ENCODE assay signal across 8 cellular contexts in the genomic region with DNA sequence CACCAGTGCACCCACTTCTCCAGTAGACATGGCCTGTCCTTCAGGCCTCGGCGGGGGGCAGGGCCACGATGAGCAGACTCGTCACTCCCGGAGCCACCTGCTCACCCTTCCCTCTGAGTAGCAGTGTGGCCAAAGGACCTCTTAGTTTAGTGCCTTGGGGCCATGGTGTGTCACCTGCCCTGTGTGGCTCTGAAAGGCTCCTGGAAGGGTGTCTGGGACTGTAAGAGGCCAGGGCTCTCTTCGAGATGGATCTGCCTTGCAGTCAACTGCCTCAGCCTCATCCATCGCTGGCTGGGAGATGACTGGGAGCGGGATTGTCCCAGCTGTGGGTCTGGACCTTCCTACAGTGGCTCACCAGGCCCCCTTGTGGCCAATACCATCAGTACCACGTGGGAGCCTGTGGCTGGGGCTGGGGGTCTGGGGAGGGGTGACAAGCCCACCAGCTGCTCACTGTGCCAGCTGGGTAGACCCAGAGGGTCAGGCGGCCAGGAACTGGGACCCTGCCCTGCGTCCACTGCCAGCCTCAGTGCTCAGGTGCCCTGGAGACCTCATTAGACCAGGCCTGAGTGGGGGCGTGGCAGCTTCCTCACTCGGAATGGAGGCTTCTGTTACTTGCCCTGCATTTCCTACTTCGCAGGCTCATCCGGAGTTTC.
DNase-seq lines count a peak whose midpoint lies in the region; ATAC-seq and TF ChIP-seq lines count a peak whose summit lies in the region.

No MANE protein-coding gene starts in this region.

- peaks cover 94% of the 10 kb centered on the region for H3K79me2 ChIP-seq in Loucy (ENCODE audit: insufficient read depth, low read length)

- no peak overlapping the region for H3K9ac ChIP-seq in Loucy (ENCODE audit: low read depth, low read length, poor library complexity, severe bottlenecking)

- H3K9me3 ChIP-seq in Loucy (ENCODE audit: insufficient read depth, low read depth, low read length) (no peaks in the 10 kb centered on the region), right atrium auricular region (no peaks in the 10 kb centered on the region)

- H3F3A ChIP-seq in Loucy (ENCODE audit: low read depth) = no peaks in the 10 kb centered on the region

- ATAC-seq in HG02759 (IDR thresholded peaks at IDR 0.05; ENCODE audit: unreplicated experiment) = no peak

- H4K20me1 ChIP-seq in Loucy (ENCODE audit: insufficient read depth, low read length, poor library complexity, severe bottlenecking) = peaks cover 66% of the 10 kb centered on the region

- H3K4me2 ChIP-seq in Loucy (ENCODE audit: low read depth, low read length, poor library complexity, severe bottlenecking) = no peak overlapping the region

- H3K27ac ChIP-seq in right atrium auricular region = no peak overlapping the region

- peak; percentile 80 for DNase-seq in ELF-1 (ENCODE audit: low read depth, low spot score)
- peak; percentile 5 for DNase-seq in activated T-cell treated with anti-CD3 and anti-CD28 coated beads for 4 hours
- no peak for DNase-seq in right atrium auricular region (ENCODE audit: low spot score)
- DNase-seq in stimulated activated CD4-positive, alpha-beta T cell treated with anti-CD3 and anti-CD28 coated beads, Interleukin-2, amount 100 ng/mL, for 24 hours = peak; percentile 47 to 48
- no peak for DNase-seq in putamen (ENCODE audit: low spot score)
- DNase-seq in NCI-H774 (lab: John Stamatoyannopoulos, UW) = no peak

- no peaks in the 10 kb centered on the region for H3K4me1 ChIP-seq in Loucy (ENCODE audit: insufficient read depth, low read length, poor library complexity, severe bottlenecking)
- H3K4me1 ChIP-seq in right atrium auricular region = no peaks in the 10 kb centered on the region

- no peaks in the 10 kb centered on the region for H3K27me3 ChIP-seq in Loucy (ENCODE audit: insufficient read depth, low read length, poor library complexity, severe bottlenecking)
- H3K27me3 ChIP-seq in right atrium auricular region = no peaks in the 10 kb centered on the region

- no peaks in the 10 kb centered on the region for H3K9me2 ChIP-seq in Loucy (replicated peaks; ENCODE audit: low read depth, low read length)

- H3K4me3 ChIP-seq in Loucy (ENCODE audit: low read length, poor library complexity, severe bottlenecking) (no peak overlapping the region), right atrium auricular region (no peak overlapping the region)

- no peak overlapping the region for H2AFZ ChIP-seq in Loucy (ENCODE audit: low read length)

- TF ChIP-seq CTCF in Loucy (conservative IDR thresholded peaks at IDR 0.05; ENCODE audit: low read length) (peak; percentile 76), right atrium auricular region (IDR thresholded peaks at IDR 0.05) (peak; percentile 41 to 76)

- peaks cover 67% of the 10 kb centered on the region; the same call in 1 of the 2 replicates for H3K36me3 ChIP-seq in Loucy (ENCODE audit: insufficient read depth, low read length)
- no peaks in the 10 kb centered on the region for H3K36me3 ChIP-seq in right atrium auricular region

Comparison
In these comparisons a context has a peak if more than half of its experiments do, and no peak if none do; other contexts are left out.
1. DNase-seq: peak in ELF-1 (single experiment), activated T-cell treated with anti-CD3 and anti-CD28 coated beads for 4 hours (single experiment) and stimulated activated CD4-positive, alpha-beta T cell treated with anti-CD3 and anti-CD28 coated beads, Interleukin-2, amount 100 ng/mL, for 24 hours (2 of 2); none in right atrium auricular region (single experiment), putamen (single experiment) and NCI-H774 (single experiment).